17 cellular contexts compared by ENCODE assay signal in genomic region chr1:228420968-228421826, GRCh38. TPM values are rescaled to one million over a fixed set of nuclear protein-coding genes. Genes with fewer than 3 reads are reported as not detected.
"Had no signal": no experiment of that assay in that cellular context is flagged by ENCODE, and none has a peak within 500 bp of the region (broad histone marks: within the 10 kb centered on the region; RNA-seq: fewer than 3 reads in every experiment).

No MANE protein-coding gene starts in this region.

- H3K4me1 ChIP-seq: parathyroid adenoma had no signal

- H3K4me3 ChIP-seq: skin epidermis, uterus had no signal

- H3K27ac ChIP-seq: parathyroid adenoma, skin epidermis, uterus, WERI-Rb-1 had no signal

- H3K27ac Mint-ChIP-seq: activated T-helper 1 cell treated with anti-CD3 and anti-CD28 coated beads, Interleukin-12 subunit alpha, Interleukin-12 subunit beta, Interleukin-2, Interleukin-4 antibody, amounts not matched to agents 30 ng/mL and 10 ng/mL and 1 ng/mL, durations not matched to agents 14 hours and 24 hours and 36 hours; mesothelial cell of epicardium had no signal

- H3K9ac ChIP-seq: parathyroid adenoma had no signal

- H3K9me3 Mint-ChIP-seq: activated T-helper 1 cell treated with anti-CD3 and anti-CD28 coated beads, Interleukin-12 subunit alpha, Interleukin-12 subunit beta, Interleukin-2, Interleukin-4 antibody, amounts not matched to agents 30 ng/mL and 10 ng/mL and 1 ng/mL, durations not matched to agents 14 hours and 24 hours and 36 hours; neural crest cell had no signal

- DNase-seq: activated CD4-positive, alpha-beta T cell treated with anti-CD3 and anti-CD28 coated beads for 4 hours; activated naive CD4-positive, alpha-beta T cell treated with Interleukin-2 at 50 U/mL for 16 hours; caudate nucleus; cortex of kidney; effector CD8-positive, alpha-beta T cell; hippocampal formation; kidney glomerular epithelial cell; T-helper 9 cell; uterus; WERI-Rb-1 had no signal

- H3K79me2 ChIP-seq: parathyroid adenoma had no signal

- H3K36me3 ChIP-seq: uterus, WERI-Rb-1 had no signal

- H3K4me1 Mint-ChIP-seq: neural crest cell had no signal

- H2AFZ ChIP-seq: parathyroid adenoma had no signal

- H3K36me3 Mint-ChIP-seq: mesothelial cell of epicardium had no signal

- H3K4me3 Mint-ChIP-seq: activated T-helper 1 cell treated with anti-CD3 and anti-CD28 coated beads, Interleukin-12 subunit alpha, Interleukin-12 subunit beta, Interleukin-2, Interleukin-4 antibody, amounts not matched to agents 30 ng/mL and 10 ng/mL and 1 ng/mL, durations not matched to agents 14 hours and 24 hours and 36 hours; mesothelial cell of epicardium; neural crest cell had no signal

- H3K9me3 ChIP-seq: uterus had no signal

RNA-seq across cellular contexts. Expression of gene TRIM17, which starts 4.5 kb away (rescaled TPM):
- total RNA-seq: glomerular endothelial cell, myocyte had no signal
